In genomic region chr5:56490971-56491468, GRCh38 we compare ENCODE assay signal across 1 cellular context.
TF ChIP-seq lines count a peak whose summit lies in the region.

No MANE protein-coding gene starts in this region.

TF ChIP-seq in HEK293, 187 proteins besides CTCF, POLR2A, EP300 and RAD21 (continued from another document):
- TF ChIP-seq, protein P1, sequence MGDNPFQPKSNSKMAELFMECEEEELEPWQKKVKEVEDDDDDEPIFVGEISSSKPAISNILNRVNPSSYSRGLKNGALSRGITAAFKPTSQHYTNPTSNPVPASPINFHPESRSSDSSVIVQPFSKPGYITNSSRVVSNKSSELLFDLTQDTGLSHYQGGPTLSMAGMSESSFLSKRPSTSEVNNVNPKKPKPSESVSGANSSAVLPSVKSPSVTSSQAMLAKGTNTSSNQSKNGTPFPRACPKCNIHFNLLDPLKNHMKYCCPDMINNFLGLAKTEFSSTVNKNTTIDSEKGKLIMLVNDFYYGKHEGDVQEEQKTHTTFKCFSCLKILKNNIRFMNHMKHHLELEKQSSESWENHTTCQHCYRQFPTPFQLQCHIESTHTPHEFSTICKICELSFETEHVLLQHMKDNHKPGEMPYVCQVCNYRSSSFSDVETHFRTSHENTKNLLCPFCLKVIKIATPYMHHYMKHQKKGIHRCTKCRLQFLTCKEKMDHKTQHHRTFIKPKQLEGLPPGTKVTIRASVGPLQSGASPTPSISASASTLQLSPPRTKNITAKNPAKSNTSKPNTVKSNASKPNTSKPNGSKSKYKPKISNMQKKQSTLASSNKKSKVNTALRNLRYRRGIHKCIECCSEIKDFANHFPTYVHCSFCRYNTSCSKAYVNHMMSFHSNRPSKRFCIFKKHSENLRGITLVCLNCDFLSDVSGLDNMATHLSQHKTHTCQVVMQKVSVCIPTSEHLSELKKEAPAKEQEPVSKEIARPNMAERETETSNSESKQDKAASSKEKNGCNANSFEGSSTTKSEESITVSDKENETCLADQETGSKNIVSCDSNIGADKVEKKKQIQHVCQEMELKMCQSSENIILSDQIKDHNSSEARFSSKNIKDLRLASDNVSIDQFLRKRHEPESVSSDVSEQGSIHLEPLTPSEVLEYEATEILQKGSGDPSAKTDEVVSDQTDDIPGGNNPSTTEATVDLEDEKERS (tag by site-specific recombination; IDR thresholded peaks at IDR 0.05), result no peak
- TF ChIP-seq ZNF174 (tag by site-specific recombination; IDR thresholded peaks at IDR 0.05) (no peak), MYNN (tag by site-specific recombination; IDR thresholded peaks at IDR 0.05; ENCODE audit: borderline replicate concordance) (no peak), SCRT2 (tag by site-specific recombination; IDR thresholded peaks at IDR 0.05) (peak; percentile 94), ZNF596 (tag by site-specific recombination; IDR thresholded peaks at IDR 0.05) (0 out of 2 replicates have a peak, but pooled peaks have one; percentile 28), TRIM28 (IDR thresholded peaks at IDR 0.05; ENCODE audit: borderline replicate concordance, low read length) (peak; percentile 37; the same call in 1 of the 2 replicates), ZBTB17 (tag by site-specific recombination; IDR thresholded peaks at IDR 0.05) (no peak), ZNF529 (tag by site-specific recombination; IDR thresholded peaks at IDR 0.05; ENCODE audit: insufficient replicate concordance) (no peak), IKZF3 (tag by site-specific recombination; IDR thresholded peaks at IDR 0.05) (no peak), SCRT1 (tag by site-specific recombination; IDR thresholded peaks at IDR 0.05; ENCODE audit: borderline replicate concordance) (0 out of 2 replicates have a peak, but pooled peaks have one; percentile 27), ZNF558 (tag by site-specific recombination; IDR thresholded peaks at IDR 0.05) (no peak), ZNF843 (tag by site-specific recombination; IDR thresholded peaks at IDR 0.05) (peak; percentile 82), TCF7L2 (IDR thresholded peaks at IDR 0.05; ENCODE audit: borderline replicate concordance, low read depth, low read length) (peak; percentile 57; the same call in 1 of the 2 replicates)
- TF ChIP-seq, protein P2, sequence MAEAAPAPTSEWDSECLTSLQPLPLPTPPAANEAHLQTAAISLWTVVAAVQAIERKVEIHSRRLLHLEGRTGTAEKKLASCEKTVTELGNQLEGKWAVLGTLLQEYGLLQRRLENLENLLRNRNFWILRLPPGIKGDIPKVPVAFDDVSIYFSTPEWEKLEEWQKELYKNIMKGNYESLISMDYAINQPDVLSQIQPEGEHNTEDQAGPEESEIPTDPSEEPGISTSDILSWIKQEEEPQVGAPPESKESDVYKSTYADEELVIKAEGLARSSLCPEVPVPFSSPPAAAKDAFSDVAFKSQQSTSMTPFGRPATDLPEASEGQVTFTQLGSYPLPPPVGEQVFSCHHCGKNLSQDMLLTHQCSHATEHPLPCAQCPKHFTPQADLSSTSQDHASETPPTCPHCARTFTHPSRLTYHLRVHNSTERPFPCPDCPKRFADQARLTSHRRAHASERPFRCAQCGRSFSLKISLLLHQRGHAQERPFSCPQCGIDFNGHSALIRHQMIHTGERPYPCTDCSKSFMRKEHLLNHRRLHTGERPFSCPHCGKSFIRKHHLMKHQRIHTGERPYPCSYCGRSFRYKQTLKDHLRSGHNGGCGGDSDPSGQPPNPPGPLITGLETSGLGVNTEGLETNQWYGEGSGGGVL (tag by site-specific recombination; IDR thresholded peaks at IDR 0.05), result 0 out of 2 replicates have a peak, but pooled peaks have one; percentile 19
